In genomic region chr7:44885394-44886317, GRCh38 we compare ENCODE assay signal across 8 cellular contexts. TPM values are rescaled to one million over a fixed set of nuclear protein-coding genes. Genes with fewer than 3 reads are reported as not detected.
A peak's percentile ranks its signal among the peaks of the same experiment; 100 is the strongest.
DNase-seq lines count a peak whose midpoint lies in the region; ATAC-seq and TF ChIP-seq lines count a peak whose summit lies in the region.

PURB (minus strand) TSS chr7:44885530; CDS start chr7:44885348, 182 bp downstream.

- ATAC-seq in GM18498 (IDR thresholded peaks at IDR 0.05; ENCODE audit: unreplicated experiment) (peak; percentile 87), HG02885 (IDR thresholded peaks at IDR 0.05; ENCODE audit: poor library complexity, unreplicated experiment) (peak; percentile 84), left cardiac atrium (peak; percentile 97), upper lobe of left lung (ENCODE audit: low FRiP score in 2 of 2) (peak; percentile 96 to 98)

- DNase-seq in NCI-H1694 (lab: John Stamatoyannopoulos, UW) (peak; percentile 73), amniotic epithelial cell (ENCODE audit: low read depth) (peak; percentile 90), left cardiac atrium (peak; percentile 96), posterior vena cava (ENCODE audit: low spot score) (peak; percentile 98), upper lobe of left lung (peak; percentile 92 to 99)

- no peaks in the 10 kb centered on the region for H3K36me3 ChIP-seq in upper lobe of left lung

- peaks cover 36 to 48% (median 41%) of the 10 kb centered on the region in 4 donors for H3K4me1 ChIP-seq in upper lobe of left lung

- peak in 1 of 6 experiments; percentile 15 for TF ChIP-seq CTCF in upper lobe of left lung (IDR thresholded peaks at IDR 0.05)

- no peaks in the 10 kb centered on the region for H3K27me3 ChIP-seq in upper lobe of left lung

- peak in 3 of 4 donors; percentile 90 to 97 (median 97) for TF ChIP-seq POLR2A in upper lobe of left lung (IDR thresholded peaks at IDR 0.05)

- no peaks in the 10 kb centered on the region for H3K9me3 ChIP-seq in upper lobe of left lung

- TF ChIP-seq EP300 in upper lobe of left lung (IDR thresholded peaks at IDR 0.05): peak in 1 of 4 donors; percentile 65

- 1 to 9% methylated on average over 10 to 40 of the region's 72 CpGs for WGBS in upper lobe of left lung, 2 donors

- intact Hi-C loops in T-helper 1 cell treated with Interleukin-12 subunit alpha and Interleukin-12 subunit beta and Interleukin-4 antibody, amounts not matched to agents 30 ng/mL and 1 ng/mL, for 36 hours (cut with micrococcal nuclease): loop anchor here (1.0 to 10.0 kb wide), 13 partner anchors 28 to 879 kb away; partner anchors contain the start of genes H2AZ2, MYO1G, OGDH and TBRG4
- intact Hi-C loops in left cardiac atrium (cut with DNase I): loop anchor here in 1 of 2 donors (5.0 kb wide), 1 partner anchor 33 kb away; no protein-coding TSS in a partner anchor
- intact Hi-C loops in posterior vena cava (cut with DNase I): no loop called here

- peak within 1 kb of the TSS; percentile 94 to 99 (median 99) for H3K27ac ChIP-seq in upper lobe of left lung

- peak within 1 kb of the TSS; percentile 57 to 95 (median 77) for H3K4me3 ChIP-seq in upper lobe of left lung

RNA-seq across cellular contexts. Expression of gene PURB, which starts in this region (rescaled TPM):
- total RNA-seq in T-helper 1 cell treated with Interleukin-12 subunit alpha and Interleukin-12 subunit beta and Interleukin-4 antibody, amounts not matched to agents 30 ng/mL and 1 ng/mL, for 36 hours: 31.1 TPM in 2 replicates
- 10 to 100 TPM; 13.8 to 19.3 TPM for total RNA-seq in left cardiac atrium
- 10 to 100 TPM; 27.7 to 42.5 TPM for total RNA-seq in posterior vena cava
- total RNA-seq in upper lobe of left lung: 10 to 100 TPM; 15.0 to 38.2 (median 21.7) TPM

Comparison
In these comparisons a context has a peak if more than half of its experiments do, and no peak if none do; other contexts are left out.
1. Peak in every context shown above with its lines: DNase-seq, ATAC-seq, H3K4me3 ChIP-seq and H3K27ac ChIP-seq.